ENCODE assay signal across 8 cellular contexts in genomic region chr1:67832737-67833594, GRCh38. TPM values are rescaled to one million over a fixed set of nuclear protein-coding genes. Genes with fewer than 3 reads are reported as not detected.
DNase-seq lines count a peak whose midpoint lies in the region; ATAC-seq and TF ChIP-seq lines count a peak whose summit lies in the region.

Gene GNG12, minus strand, starts transcription at chr1:67833467. Its CDS starts 125,781 bp downstream, at chr1:67707686.

- H3K9me3 ChIP-seq in mammary epithelial cell (replicated peaks; ENCODE audit: insufficient read depth, low read length), result no peaks in the 10 kb centered on the region
- no peaks in the 10 kb centered on the region for H3K9me3 ChIP-seq in iPS-18a (ENCODE audit: control insufficient read depth, low read depth, low read length)
- no peaks in the 10 kb centered on the region for H3K9me3 ChIP-seq in sigmoid colon

- H3K27ac ChIP-seq in RWPE1 (peak within 1 kb of the TSS; percentile 94), mammary epithelial cell (ENCODE audit: insufficient read depth, low read depth, low read length) (peak within 1 kb of the TSS; percentile 90), iPS-18a (ENCODE audit: low read length) (no peak within 1 kb of the TSS), sigmoid colon (peak within 1 kb of the TSS; percentile 81 to 92 (median 84))

- dilution Hi-C loops in mammary epithelial cell (cut with HindIII; ENCODE audit: low sequenced_read_pairs), result no loop called here

- H3K9ac ChIP-seq in mammary epithelial cell (ENCODE audit: insufficient read depth, low read length) (peak within 1 kb of the TSS; percentile 97), iPS-18a (ENCODE audit: low read length) (peak within 1 kb of the TSS; percentile 57)

- peaks cover 56% of the 10 kb centered on the region for H3K79me2 ChIP-seq in mammary epithelial cell (ENCODE audit: insufficient read depth, low read length)

- no peak for TF ChIP-seq CTCF in RWPE1 (conservative IDR thresholded peaks at IDR 0.05; ENCODE audit: low read depth)
- TF ChIP-seq CTCF in mammary epithelial cell (conservative IDR thresholded peaks at IDR 0.05 in 1 of 2, IDR thresholded peaks at IDR 0.05 in 1 of 2; ENCODE audit: extremely low read depth in 1 of 2, insufficient read depth in 1 of 2, low read depth in 1 of 2, low read length in 2 of 2), result no peak
- TF ChIP-seq CTCF in sigmoid colon (IDR thresholded peaks at IDR 0.05), result no peak

- no TSS peak for BruUV-seq in mammary epithelial cell (replicated peaks; lab: Mats Ljungman, UMichigan)

- peak within 1 kb of the TSS; percentile 72 to 92 (median 90) for H3K4me3 ChIP-seq in mammary epithelial cell (replicated peaks in 1 of 3; ENCODE audit: insufficient read depth in 1 of 3, low read depth in 2 of 3, low read length in 3 of 3)
- peak within 1 kb of the TSS; percentile 86 for H3K4me3 ChIP-seq in iPS-18a (ENCODE audit: low read length)
- peak within 1 kb of the TSS; percentile 67 to 78 (median 72) for H3K4me3 ChIP-seq in sigmoid colon

- no peak for ATAC-seq in GM18907 (IDR thresholded peaks at IDR 0.05; ENCODE audit: unreplicated experiment)

- TF ChIP-seq EP300 in sigmoid colon (IDR thresholded peaks at IDR 0.05), result no peak

- in situ Hi-C loops in mammary epithelial cell (cut with MboI; ENCODE audit: low sequenced_read_pairs in 2 of 2), result loop anchor here in 1 of 2 donors (10.0 to 25.0 kb wide), 2 partner anchors 138 to 296 kb away; no protein-coding TSS in a partner anchor

- CTCF ChIA-PET in HEK293T (lab: Yijun Ruan, JAX), result interaction anchor here (1.4 to 1.5 kb wide), 2 partner anchors 14 to 66 kb away, joined by 3 to 4 read pairs; no protein-coding TSS in a partner anchor
- CTCF ChIA-PET in RWPE1 (lab: Yijun Ruan, JAX), result interaction anchor here (0.6 to 1.1 kb wide), 4 partner anchors 12 to 545 kb away, joined by 3 to 4 read pairs (median 4); no protein-coding TSS in a partner anchor
- CTCF ChIA-PET in mammary epithelial cell (lab: Charles Lee; ENCODE audit: low non-redundant PET), result no interaction called here

- POLR2A ChIA-PET in HEK293T (lab: Yijun Ruan, JAX), result interaction anchor here (1.6 to 2.2 kb wide), 5 partner anchors 20 to 148 kb away, joined by 6 to 9 read pairs (median 6); partner anchors contain the start of gene GADD45A
- POLR2A ChIA-PET in RWPE1 (lab: Yijun Ruan, JAX; ENCODE audit: low non-redundant PET), result no interaction called here

- WGBS in mammary epithelial cell (ENCODE audit: low coverage, missing lambda C conversion rate), result 0% methylated on average over 3 of the region's 93 CpGs
- WGBS in sigmoid colon, 2 donors, result 1% methylated on average over 93 of the region's 93 CpGs

- intact Hi-C loops in mammary epithelial cell (cut with micrococcal nuclease), result loop anchor here (1.0 to 5.0 kb wide), 6 partner anchors 13 to 399 kb away; partner anchors contain the start of gene WLS
- intact Hi-C loops in sigmoid colon (cut with DNase I), result loop anchor here (2.0 to 10.0 kb wide), 5 partner anchors 66 to 509 kb away; partner anchors contain the start of gene WLS

- TF ChIP-seq POLR2A in sigmoid colon (IDR thresholded peaks at IDR 0.05), result no peak

- no peaks in the 10 kb centered on the region for H4K20me1 ChIP-seq in mammary epithelial cell (ENCODE audit: insufficient read depth, low read length)

- H2AFZ ChIP-seq in mammary epithelial cell (ENCODE audit: low read depth, low read length), result peak within 1 kb of the TSS; percentile 82

- peak within 1 kb of the TSS; percentile 97 for H3K4me2 ChIP-seq in mammary epithelial cell (ENCODE audit: insufficient read depth, low read depth, low read length)

- peak; percentile 86 for DNase-seq in ELF-1 (ENCODE audit: low read depth, low spot score)
- DNase-seq in HEK293T (ENCODE audit: extremely low spot score), result peak; percentile 81
- DNase-seq in RWPE1 (ENCODE audit: low spot score), result peak; percentile 70
- peak; percentile 77 for DNase-seq in mammary epithelial cell
- peak; percentile 89 for DNase-seq in sigmoid colon
- DNase-seq in T-helper 9 cell, result no peak

- peaks cover 54% of the 10 kb centered on the region for H3K4me1 ChIP-seq in mammary epithelial cell (ENCODE audit: insufficient read depth, low read length)
- H3K4me1 ChIP-seq in iPS-18a (ENCODE audit: control insufficient read depth, low read depth, low read length), result peaks cover 14% of the 10 kb centered on the region
- H3K4me1 ChIP-seq in sigmoid colon, result peaks cover 0 to 32% (median 18%) of the 10 kb centered on the region in 4 donors

- no peaks in the 10 kb centered on the region for H3K27me3 ChIP-seq in mammary epithelial cell (ENCODE audit: insufficient read depth, low read length)
- peaks cover 47% of the 10 kb centered on the region for H3K27me3 ChIP-seq in iPS-18a (ENCODE audit: control insufficient read depth, insufficient read depth, low read length)
- H3K27me3 ChIP-seq in sigmoid colon, result no peaks in the 10 kb centered on the region

- H3K36me3 ChIP-seq in mammary epithelial cell (ENCODE audit: insufficient read depth, low read length), result peaks cover 5% of the 10 kb centered on the region
- no peaks in the 10 kb centered on the region for H3K36me3 ChIP-seq in iPS-18a (ENCODE audit: control insufficient read depth, low read depth, low read length)
- no peaks in the 10 kb centered on the region for H3K36me3 ChIP-seq in sigmoid colon

TF ChIP-seq in HEK293T, 16 proteins besides CTCF, POLR2A, EP300 and RAD21:
- no peak for TF ChIP-seq HDGF (IDR thresholded peaks at IDR 0.05; ENCODE audit: borderline replicate concordance)
- no peak for TF ChIP-seq LEF1 (IDR thresholded peaks at IDR 0.05; ENCODE audit: borderline replicate concordance)
- TF ChIP-seq L3MBTL2 (conservative IDR thresholded peaks at IDR 0.05), result peak; percentile 67; the same call in 1 of the 2 replicates
- 0 out of 2 replicates have a peak, but pooled peaks have one; percentile 43 for TF ChIP-seq FOXM1 (IDR thresholded peaks at IDR 0.05; ENCODE audit: borderline replicate concordance)

RNA-seq across cellular contexts. Expression of gene GNG12, which starts in this region (rescaled TPM):
- total RNA-seq in mammary epithelial cell, result 100 to 1,000 TPM; 130 to 183 TPM
- polyA plus RNA-seq in mammary epithelial cell, result 83.7 TPM
- polyA minus RNA-seq in mammary epithelial cell, result 154 TPM
- 10 to 100 TPM; 41.9 to 58.2 (median 46.7) TPM for total RNA-seq in sigmoid colon
- polyA plus RNA-seq in sigmoid colon, result 100 to 1,000 TPM in 1 of 3 donors, 10 to 100 TPM in 2; 46.1 to 116 (median 93.1) TPM
